11 cellular contexts compared by ENCODE assay signal in genomic region chr6:2158596-2159271, GRCh38.
DNase-seq lines count a peak whose midpoint lies in the region; ATAC-seq and TF ChIP-seq lines count a peak whose summit lies in the region.
"Had no signal": no experiment of that assay in that cellular context is flagged by ENCODE, and none has a peak within 500 bp of the region (broad histone marks: within the 10 kb centered on the region; RNA-seq: fewer than 3 reads in every experiment).

No MANE protein-coding gene starts in this region.

- no peaks in the 10 kb centered on the region for H3K9me3 ChIP-seq in heart left ventricle
- no peaks in the 10 kb centered on the region for H3K9me3 ChIP-seq in thyroid gland
- no peaks in the 10 kb centered on the region for H3K9me3 ChIP-seq in esophagus muscularis mucosa

- TF ChIP-seq POLR2A in heart left ventricle (IDR thresholded peaks at IDR 0.05) (no peak), thyroid gland (IDR thresholded peaks at IDR 0.05) (no peak), esophagus muscularis mucosa (IDR thresholded peaks at IDR 0.05; ENCODE audit: low read depth) (no peak)

- no peaks in the 10 kb centered on the region for H3K36me3 ChIP-seq in heart left ventricle
- H3K36me3 ChIP-seq in thyroid gland, result no peaks in the 10 kb centered on the region
- H3K36me3 ChIP-seq in esophagus muscularis mucosa, result no peaks in the 10 kb centered on the region

- peak in 8 of 12 donors; percentile 13 to 43 (median 30) for TF ChIP-seq CTCF in heart left ventricle (IDR thresholded peaks at IDR 0.05)
- peak in 5 of 6 experiments; percentile 17 to 60 (median 38) for TF ChIP-seq CTCF in thyroid gland (IDR thresholded peaks at IDR 0.05)
- TF ChIP-seq CTCF in esophagus muscularis mucosa (IDR thresholded peaks at IDR 0.05), result peak in 1 of 3 experiments; percentile 32

- ATAC-seq in heart left ventricle (no peak), Right ventricle myocardium inferior (no peak), HG03039 (IDR thresholded peaks at IDR 0.05; ENCODE audit: unreplicated experiment) (no peak)

- no peak for DNase-seq in heart left ventricle
- no peak for DNase-seq in Right ventricle myocardium inferior (ENCODE audit: missing footprints)
- DNase-seq in OCI-M1 (lab: John Stamatoyannopoulos, UW), result peak; percentile 39
- DNase-seq in fibroblast of the conjunctiva (ENCODE audit: low read depth), result peak; percentile 29
- peak; percentile 20 to 48 for DNase-seq in thyroid gland
- DNase-seq in esophagus muscularis mucosa (ENCODE audit: extremely low spot score), result no peak
- DNase-seq in T-helper 2 cell treated with Interferon-gamma antibody and Interleukin-4, amounts not matched to agents 5 μg/mL and 100 μg/mL, for 36 hours (ENCODE audit: low spot score), result no peak
- DNase-seq: activated CD4-positive, CD25-positive, alpha-beta regulatory T cell; naive B cell; NCI-H146 had no signal

- no peak for TF ChIP-seq EP300 in esophagus muscularis mucosa (IDR thresholded peaks at IDR 0.05)

- H3K4me1 ChIP-seq in heart left ventricle (peaks cover 0 to 29% (median 10%) of the 10 kb centered on the region in 12 donors), thyroid gland (peaks cover 0 to 10% of the 10 kb centered on the region in 2 donors), esophagus muscularis mucosa (no peaks in the 10 kb centered on the region)

- peaks cover 15% of the 10 kb centered on the region for H3K27me3 Mint-ChIP-seq in T-helper 2 cell treated with Interferon-gamma antibody and Interleukin-4, amounts not matched to agents 5 μg/mL and 100 μg/mL, for 36 hours (ENCODE audit: low read depth)
- H3K27me3 Mint-ChIP-seq: naive B cell had no signal

- no peak overlapping the region for H3K4me3 Mint-ChIP-seq in T-helper 2 cell treated with Interferon-gamma antibody and Interleukin-4, amounts not matched to agents 5 μg/mL and 100 μg/mL, for 36 hours
- H3K4me3 Mint-ChIP-seq: naive B cell had no signal

- H3K27ac Mint-ChIP-seq in T-helper 2 cell treated with Interferon-gamma antibody and Interleukin-4, amounts not matched to agents 5 μg/mL and 100 μg/mL, for 36 hours, result no peak overlapping the region

- 54 to 71% (median 59%) methylated on average over 11 to 12 of the region's 12 CpGs for WGBS in heart left ventricle, 4 donors
- 54 to 58% methylated on average over 12 of the region's 12 CpGs for whole genome bisulfite sequencing in thyroid gland, 2 donors
- WGBS in esophagus muscularis mucosa, result 70% methylated on average over 12 of the region's 12 CpGs

- no peak overlapping the region for H3K27ac ChIP-seq in heart left ventricle
- no peak overlapping the region for H3K27ac ChIP-seq in thyroid gland
- H3K27ac ChIP-seq in esophagus muscularis mucosa (replicated peaks in 1 of 4), result no peak overlapping the region

- peaks cover 24% of the 10 kb centered on the region for H3K4me1 Mint-ChIP-seq in T-helper 2 cell treated with Interferon-gamma antibody and Interleukin-4, amounts not matched to agents 5 μg/mL and 100 μg/mL, for 36 hours (ENCODE audit: low read depth)

- no peaks in the 10 kb centered on the region for H3K9me3 Mint-ChIP-seq in T-helper 2 cell treated with Interferon-gamma antibody and Interleukin-4, amounts not matched to agents 5 μg/mL and 100 μg/mL, for 36 hours

- no peaks in the 10 kb centered on the region for H3K36me3 Mint-ChIP-seq in T-helper 2 cell treated with Interferon-gamma antibody and Interleukin-4, amounts not matched to agents 5 μg/mL and 100 μg/mL, for 36 hours (ENCODE audit: low read depth)

- no peaks in the 10 kb centered on the region for H3K27me3 ChIP-seq in heart left ventricle
- no peaks in the 10 kb centered on the region for H3K27me3 ChIP-seq in thyroid gland
- H3K27me3 ChIP-seq in esophagus muscularis mucosa, result no peaks in the 10 kb centered on the region

- H3K4me3 ChIP-seq in heart left ventricle (no peak overlapping the region), thyroid gland (replicated peaks in 1 of 3) (no peak overlapping the region), esophagus muscularis mucosa (no peak overlapping the region)

- intact Hi-C loops in heart left ventricle (cut with DNase I), result no loop called here
- intact Hi-C loops in Right ventricle myocardium inferior (cut with DNase I), result no loop called here
- intact Hi-C loops in thyroid gland (cut with DNase I), result no loop called here
- intact Hi-C loops in esophagus muscularis mucosa (cut with DNase I), result no loop called here

Comparison
In these comparisons a context has a peak if more than half of its experiments do, and no peak if none do; other contexts are left out.
1. DNase-seq: peak in OCI-M1 (single experiment), fibroblast of the conjunctiva (single experiment) and thyroid gland (2 of 2); none in heart left ventricle (0 of 5), Right ventricle myocardium inferior (single experiment), esophagus muscularis mucosa (single experiment) and T-helper 2 cell treated with Interferon-gamma antibody and Interleukin-4, amounts not matched to agents 5 μg/mL and 100 μg/mL, for 36 hours (single experiment).